In genomic region chr10:88230251-88230650, GRCh38 we compare ENCODE assay signal across 22 cellular contexts.
A peak's percentile ranks its signal among the peaks of the same experiment; 100 is the strongest.
DNase-seq lines count a peak whose midpoint lies in the region; ATAC-seq, FAIRE-seq and TF ChIP-seq lines count a peak whose summit lies in the region.
"Had no signal": no experiment of that assay in that cellular context is flagged by ENCODE, and none has a peak within 500 bp of the region (broad histone marks: within the 10 kb centered on the region; RNA-seq: fewer than 3 reads in every experiment).

No MANE protein-coding gene starts in this region.

- H3K79me1 ChIP-seq in mesendoderm (ENCODE audit: low read length), result no peaks in the 10 kb centered on the region

- H3K27ac ChIP-seq in endodermal cell (ENCODE audit: low read depth, low read length) (no peak overlapping the region), mesendoderm (ENCODE audit: low read depth, low read length) (no peak overlapping the region)
- H3K27ac ChIP-seq: 22Rv1; A549; BLaER1 treated with 17β-estradiol and CSF1 and Interleukin-3, amounts not matched to agents 10 nM and 100 nM; C4-2B had no signal

- no peak for DNase-seq in activated naive CD4-positive, alpha-beta T cell (lab: John Stamatoyannopoulos, UW)
- DNase-seq in endodermal cell (peak; percentile 73), mesendoderm (peak; percentile 62), urothelium cell line (ENCODE audit: low spot score) (no peak)
- no peak for DNase-seq in NK-92 treated with Interleukin-12 subunit alpha and Interleukin-12 subunit beta, amount 100 ng/mL, for 24 hours (lab: John Stamatoyannopoulos, UW)
- DNase-seq: AML-193; Caco-2; Calu3; CD4-positive, alpha-beta T cell; CD8-positive, alpha-beta T cell; DMS79 treated with DMSO at 0.1 percent for 48 hours; GF-D8 had no signal

- H3K36me3 ChIP-seq in endodermal cell (ENCODE audit: control insufficient read depth, insufficient read depth, low read length) (no peaks in the 10 kb centered on the region), mesendoderm (ENCODE audit: control insufficient read depth, insufficient read depth, low read length) (no peaks in the 10 kb centered on the region)
- H3K36me3 ChIP-seq: BLaER1 treated with 17β-estradiol and CSF1 and Interleukin-3, amounts not matched to agents 10 nM and 100 nM had no signal

- H3K79me2 ChIP-seq in mesendoderm (ENCODE audit: control insufficient read depth, insufficient read depth, low read length), result no peaks in the 10 kb centered on the region

- no peak overlapping the region for H4K8ac ChIP-seq in mesendoderm (ENCODE audit: low read depth, low read length)

- H3K9ac ChIP-seq in endodermal cell (ENCODE audit: extremely low read depth, low read length, poor library complexity, severe bottlenecking), result no peak overlapping the region
- H3K9ac ChIP-seq in mesendoderm (ENCODE audit: low read length), result no peak overlapping the region
- H3K9ac ChIP-seq: BLaER1 treated with 17β-estradiol and CSF1 and Interleukin-3, amounts not matched to agents 10 nM and 100 nM had no signal

- no peak overlapping the region for H2AK5ac ChIP-seq in mesendoderm (ENCODE audit: low read length)

- peaks cover 5% of the 10 kb centered on the region for H3K9me3 ChIP-seq in endodermal cell (ENCODE audit: control insufficient read depth, low read length)
- H3K9me3 ChIP-seq: A549, Caco-2 had no signal

- H3K9me3 Mint-ChIP-seq in activated naive CD4-positive, alpha-beta T cell treated with anti-CD3 and anti-CD28 coated beads, Interleukin-2, amount 50 U/mL, for 24 hours, result peaks cover 6% of the 10 kb centered on the region
- H3K9me3 Mint-ChIP-seq in endodermal cell, result no peaks in the 10 kb centered on the region
- H3K9me3 Mint-ChIP-seq: CD4-positive, alpha-beta T cell; CD8-positive, alpha-beta T cell had no signal

- H3K4me1 ChIP-seq in endodermal cell (ENCODE audit: control insufficient read depth, insufficient read depth, low read length), result peaks cover 9% of the 10 kb centered on the region
- H3K4me1 ChIP-seq in mesendoderm (ENCODE audit: control insufficient read depth, low read depth, low read length), result peaks cover 3% of the 10 kb centered on the region

- no peak overlapping the region for H2BK120ac ChIP-seq in mesendoderm (ENCODE audit: low read depth, low read length)

- peak; percentile 19 for TF ChIP-seq CTCF in endodermal cell (conservative IDR thresholded peaks at IDR 0.05)

- no peaks in the 10 kb centered on the region for H3K36me3 Mint-ChIP-seq in activated naive CD4-positive, alpha-beta T cell treated with anti-CD3 and anti-CD28 coated beads, Interleukin-2, amount 50 U/mL, for 24 hours
- H3K36me3 Mint-ChIP-seq in endodermal cell (ENCODE audit: low read depth), result no peaks in the 10 kb centered on the region
- H3K36me3 Mint-ChIP-seq: CD8-positive, alpha-beta T cell had no signal

- H3K56ac ChIP-seq in mesendoderm (ENCODE audit: low read length), result no peak overlapping the region

- no peak for FAIRE-seq in urothelium cell line (lab: Jason Lieb, UNC)
- FAIRE-seq: A549, D721Med, G401.6, GM12891 had no signal

- H3K27me3 Mint-ChIP-seq in activated naive CD4-positive, alpha-beta T cell treated with anti-CD3 and anti-CD28 coated beads, Interleukin-2, amount 50 U/mL, for 24 hours, result no peaks in the 10 kb centered on the region
- H3K27me3 Mint-ChIP-seq in endodermal cell (ENCODE audit: insufficient read depth), result peaks cover 7% of the 10 kb centered on the region
- H3K27me3 Mint-ChIP-seq: B cell; CD4-positive, alpha-beta T cell had no signal

- H3K4ac ChIP-seq in mesendoderm (ENCODE audit: low read depth, low read length), result no peak overlapping the region

- no peak overlapping the region for H3K23ac ChIP-seq in mesendoderm (ENCODE audit: low read length)

- WGBS in endodermal cell (ENCODE audit: insufficient coverage in 1 of 2, insufficient read length in 1 of 2), 2 experiments, result 51 to 54% methylated on average over 8 of the region's 8 CpGs
- no CpG with 5 or more reads among the region's 8 CpGs for WGBS in mesendoderm (ENCODE audit: extremely low coverage, insufficient coverage, low lambda C conversion rate)

- H2BK5ac ChIP-seq in mesendoderm (ENCODE audit: low read length), result no peak overlapping the region

- H4K5ac ChIP-seq in mesendoderm (ENCODE audit: low read length), result no peak overlapping the region

- peak overlapping the region; percentile 6 for H3K4me3 ChIP-seq in endodermal cell (ENCODE audit: low read length)
- no peak overlapping the region for H3K4me3 ChIP-seq in mesendoderm (ENCODE audit: low read length)
- H3K4me3 ChIP-seq: A549; BLaER1 treated with 17β-estradiol and CSF1 and Interleukin-3, amounts not matched to agents 10 nM and 100 nM had no signal

- no peak overlapping the region for H3K4me3 Mint-ChIP-seq in activated naive CD4-positive, alpha-beta T cell treated with anti-CD3 and anti-CD28 coated beads, Interleukin-2, amount 50 U/mL, for 24 hours
- no peak overlapping the region for H3K4me3 Mint-ChIP-seq in endodermal cell
- H3K4me3 Mint-ChIP-seq: B cell; CD4-positive, alpha-beta T cell; CD8-positive, alpha-beta T cell had no signal

- H3K27me3 ChIP-seq in endodermal cell (ENCODE audit: control insufficient read depth, insufficient read depth, low read length, poor library complexity, severe bottlenecking) (no peaks in the 10 kb centered on the region), mesendoderm (ENCODE audit: insufficient read depth, low read length, poor library complexity) (no peaks in the 10 kb centered on the region)
- H3K27me3 ChIP-seq: BLaER1 treated with 17β-estradiol and CSF1 and Interleukin-3, amounts not matched to agents 10 nM and 100 nM had no signal

- ATAC-seq in HG03521 (IDR thresholded peaks at IDR 0.05; ENCODE audit: unreplicated experiment), result no peak
- ATAC-seq: A549; CD8-positive, alpha-beta T cell had no signal

- peak overlapping the region; percentile 1 for H3K27ac Mint-ChIP-seq in activated naive CD4-positive, alpha-beta T cell treated with anti-CD3 and anti-CD28 coated beads, Interleukin-2, amount 50 U/mL, for 24 hours
- no peak overlapping the region for H3K27ac Mint-ChIP-seq in endodermal cell
- H3K27ac Mint-ChIP-seq: B cell; CD4-positive, alpha-beta T cell; CD8-positive, alpha-beta T cell had no signal

- no peak overlapping the region for H2BK15ac ChIP-seq in mesendoderm (replicated peaks; ENCODE audit: low read depth)

- H3K18ac ChIP-seq in mesendoderm (ENCODE audit: low read length), result no peak overlapping the region

- H3K4me1 Mint-ChIP-seq in activated naive CD4-positive, alpha-beta T cell treated with anti-CD3 and anti-CD28 coated beads, Interleukin-2, amount 50 U/mL, for 24 hours, result no peaks in the 10 kb centered on the region
- H3K4me1 Mint-ChIP-seq in endodermal cell, result peaks cover 19% of the 10 kb centered on the region

- no peak overlapping the region for H3K4me2 ChIP-seq in mesendoderm (ENCODE audit: low read length)
- H3K4me2 ChIP-seq: A549; BLaER1 treated with 17β-estradiol and CSF1 and Interleukin-3, amounts not matched to agents 10 nM and 100 nM had no signal

Comparison
In these comparisons a context has a peak if more than half of its experiments do, and no peak if none do; other contexts are left out.
1. DNase-seq: peak in endodermal cell (single experiment) and mesendoderm (single experiment); none in activated naive CD4-positive, alpha-beta T cell (0 of 4), urothelium cell line (single experiment) and NK-92 treated with Interleukin-12 subunit alpha and Interleukin-12 subunit beta, amount 100 ng/mL, for 24 hours (single experiment).